ENCODE assay signal across 36 cellular contexts in genomic region chr5:15459200-15459599, GRCh38. TPM values are rescaled to one million over a fixed set of nuclear protein-coding genes. Genes with fewer than 3 reads are reported as not detected.
"Had no signal": no experiment of that assay in that cellular context is flagged by ENCODE, and none has a peak within 500 bp of the region (broad histone marks: within the 10 kb centered on the region; RNA-seq: fewer than 3 reads in every experiment).

No MANE protein-coding gene starts in this region.

- H3K27me3 ChIP-seq: MG63 had no signal

- H3K36me3 ChIP-seq: MG63 had no signal

- H3K4me3 ChIP-seq: MG63 had no signal

- DNase-seq: Karpas-422, Kasumi-1, MG63, MM.1S, MV-4-11, NCI-H1048, NCI-H1092, NCI-H1092 treated with DMSO at 0.1 percent for 48 hours, NCI-H1105, NCI-H1105 treated with DMSO at 0.1 percent for 48 hours, NCI-H1417, NCI-H1417 treated with DMSO at 0.1 percent for 48 hours, NCI-H1436, NCI-H1436 treated with DMSO at 0.1 percent for 48 hours, NCI-H146, NCI-H1694, NCI-H1694 treated with DMSO at 0.1 percent for 48 hours, NCI-H187, NCI-H1930, NCI-H2029, NCI-H2029 treated with DMSO at 0.1 percent for 48 hours, NCI-H2081, NCI-H2081 treated with DMSO at 0.1 percent for 48 hours, NCI-H2107, NCI-H2171, NCI-H2171 treated with DMSO at 0.1 percent for 48 hours, NCI-H2227 treated with DMSO at 0.1 percent for 48 hours, NCI-H226, NCI-H345, NCI-H446, NCI-H446 treated with DMSO at 0.1 percent for 48 hours, NCI-H510A, NCI-H510A treated with DMSO at 0.1 percent for 48 hours, NCI-H524, NCI-H524 treated with DMSO at 0.1 percent for 48 hours had no signal

RNA-seq across cellular contexts. Expression of gene FBXL7, which starts 40.8 kb away (rescaled TPM):
- total RNA-seq: MCF 10A had no signal
